Comparison of ENCODE assay signal across 26 cellular contexts in genomic region chr4:38049545-38050170, GRCh38.
DNase-seq lines count a peak whose midpoint lies in the region; ATAC-seq and TF ChIP-seq lines count a peak whose summit lies in the region.
"Had no signal": no experiment of that assay in that cellular context is flagged by ENCODE, and none has a peak within 500 bp of the region (broad histone marks: within the 10 kb centered on the region; RNA-seq: fewer than 3 reads in every experiment).

No MANE protein-coding gene starts in this region.

- H3K36me3 ChIP-seq in BLaER1 (peaks cover 81% of the 10 kb centered on the region), rectal smooth muscle tissue (ENCODE audit: control insufficient read depth, insufficient read depth, low read length) (peaks cover 4% of the 10 kb centered on the region), brain microvascular endothelial cell (replicated peaks) (peaks cover 14% of the 10 kb centered on the region)

- in situ Hi-C loops in brain microvascular endothelial cell (cut with HindIII; ENCODE audit: low pct_ligation_motif_present, low sequenced_read_pairs), result loop anchor here (25.0 kb wide), 2 partner anchors 113 to 263 kb away; no protein-coding TSS in a partner anchor

- H3K4me3 ChIP-seq in BLaER1 (no peak overlapping the region), rectal smooth muscle tissue (ENCODE audit: low read length) (no peak overlapping the region), brain microvascular endothelial cell (ENCODE audit: low read depth, low read length) (no peak overlapping the region)
- H3K4me3 ChIP-seq: tibial artery had no signal

- H3K27ac ChIP-seq in BLaER1 (no peak overlapping the region), RWPE1 (no peak overlapping the region), foreskin keratinocyte (no peak overlapping the region), rectal smooth muscle tissue (ENCODE audit: low read depth, low read length) (peak overlapping the region; percentile 80), brain microvascular endothelial cell (no peak overlapping the region)
- H3K27ac ChIP-seq: C4-2B had no signal

- no peak overlapping the region for H3K27ac Mint-ChIP-seq in progenitor cell of endocrine pancreas
- H3K27ac Mint-ChIP-seq: activated B cell treated with CpG ODN at 0.5 μM for 24 hours; effector memory CD8-positive, alpha-beta T cell had no signal

- H3K4me3 Mint-ChIP-seq in progenitor cell of endocrine pancreas (ENCODE audit: low read depth), result no peak overlapping the region
- H3K4me3 Mint-ChIP-seq: activated B cell treated with CpG ODN at 0.5 μM for 24 hours; brain; effector memory CD8-positive, alpha-beta T cell; naive thymus-derived CD4-positive, alpha-beta T cell had no signal

- no peaks in the 10 kb centered on the region for H3K9me3 Mint-ChIP-seq in progenitor cell of endocrine pancreas (ENCODE audit: low read depth)
- H3K9me3 Mint-ChIP-seq: activated B cell treated with CpG ODN at 0.5 μM for 24 hours; brain; effector memory CD8-positive, alpha-beta T cell; naive thymus-derived CD4-positive, alpha-beta T cell had no signal

- no peaks in the 10 kb centered on the region for H3K9me3 ChIP-seq in BLaER1
- H3K9me3 ChIP-seq: tibial artery had no signal

- DNase-seq in RWPE1 (ENCODE audit: low spot score), result peak; percentile 46
- peak; percentile 40 to 52 for DNase-seq in foreskin keratinocyte
- no peak for DNase-seq in pons (ENCODE audit: low spot score)
- DNase-seq in NCI-H2081 (lab: John Stamatoyannopoulos, UW), result no peak
- DNase-seq in brain microvascular endothelial cell, result no peak
- DNase-seq in progenitor cell of endocrine pancreas (ENCODE audit: low spot score, unreplicated experiment), result no peak
- DNase-seq: activated B cell treated with CpG ODN at 0.5 μM for 24 hours; activated CD4-positive, alpha-beta T cell treated with anti-CD3 and anti-CD28 coated beads, Interleukin-2, amount 50 U/mL, for 48 hours; activated CD8-positive, alpha-beta memory T cell treated with anti-CD3 and anti-CD28 coated beads, Interleukin-2, amount 50 U/mL, for 48 hours; activated gamma-delta T cell; effector memory CD8-positive, alpha-beta T cell; naive thymus-derived CD4-positive, alpha-beta T cell; NCI-H1048; NCI-H1930; NCI-H446 treated with DMSO at 0.1 percent for 48 hours; occipital lobe; stimulated activated CD4-positive, alpha-beta T cell treated with anti-CD3 and anti-CD28 coated beads, Interleukin-12 subunit alpha, Interleukin-12 subunit beta, amount 100 ng/mL, for 4 hours; stimulated activated CD4-positive, alpha-beta T cell treated with anti-CD3 and anti-CD28 coated beads, Interleukin-4, amount 100 ng/mL, for 24 hours; stimulated activated naive CD4-positive, alpha-beta T cell treated with Interleukin-2 at 50 U/mL for 16 hours; T-helper 9 cell; tibial artery had no signal

- no peaks in the 10 kb centered on the region for H3K27me3 Mint-ChIP-seq in progenitor cell of endocrine pancreas
- H3K27me3 Mint-ChIP-seq: activated B cell treated with CpG ODN at 0.5 μM for 24 hours; brain; effector memory CD8-positive, alpha-beta T cell; naive thymus-derived CD4-positive, alpha-beta T cell had no signal

- H3K4me1 Mint-ChIP-seq in progenitor cell of endocrine pancreas (ENCODE audit: low read depth), result no peaks in the 10 kb centered on the region
- H3K4me1 Mint-ChIP-seq: activated B cell treated with CpG ODN at 0.5 μM for 24 hours; brain; naive thymus-derived CD4-positive, alpha-beta T cell had no signal

- ATAC-seq in foreskin keratinocyte, result peak; percentile 56
- ATAC-seq: effector memory CD8-positive, alpha-beta T cell; HCT116; naive thymus-derived CD4-positive, alpha-beta T cell had no signal

- H3K4me2 ChIP-seq in BLaER1, result peak overlapping the region; percentile 25; the same call in 1 of the 2 replicates

- CTCF ChIA-PET in RWPE1 (lab: Yijun Ruan, JAX), result interaction anchor here (0.6 to 0.7 kb wide), 2 partner anchors 130 to 624 kb away, joined by 3 to 5 read pairs; no protein-coding TSS in a partner anchor

- peaks cover 9% of the 10 kb centered on the region for H3K4me1 ChIP-seq in BLaER1
- no peaks in the 10 kb centered on the region for H3K4me1 ChIP-seq in foreskin keratinocyte
- peaks cover 18% of the 10 kb centered on the region for H3K4me1 ChIP-seq in rectal smooth muscle tissue (ENCODE audit: control insufficient read depth, insufficient read depth, low read length)

- H4K20me1 ChIP-seq in BLaER1, result no peaks in the 10 kb centered on the region

- peaks cover 14% of the 10 kb centered on the region for H3K36me3 Mint-ChIP-seq in progenitor cell of endocrine pancreas (ENCODE audit: insufficient read depth)

- TF ChIP-seq CTCF in RWPE1 (conservative IDR thresholded peaks at IDR 0.05; ENCODE audit: low read depth) (no peak), foreskin keratinocyte (conservative IDR thresholded peaks at IDR 0.05) (no peak), brain microvascular endothelial cell (IDR thresholded peaks at IDR 0.05; ENCODE audit: low read depth, low read length, missing control alignments) (no peak), progenitor cell of endocrine pancreas (IDR thresholded peaks at IDR 0.05; ENCODE audit: unreplicated experiment) (no peak)

- H3K9ac ChIP-seq in BLaER1, result no peak overlapping the region
- H3K9ac ChIP-seq in rectal smooth muscle tissue (ENCODE audit: low read length), result no peak overlapping the region

- H3K27me3 ChIP-seq in BLaER1 (no peaks in the 10 kb centered on the region), foreskin keratinocyte (no peaks in the 10 kb centered on the region), rectal smooth muscle tissue (ENCODE audit: control insufficient read depth, insufficient read depth, low read length) (no peaks in the 10 kb centered on the region), brain microvascular endothelial cell (replicated peaks) (no peaks in the 10 kb centered on the region)
- H3K27me3 ChIP-seq: tibial artery had no signal

- POLR2A ChIA-PET in RWPE1 (lab: Yijun Ruan, JAX; ENCODE audit: low non-redundant PET), result interaction anchor here (0.5 to 0.7 kb wide), 2 partner anchors 84 to 1112 kb away, joined by 3 to 4 read pairs; no protein-coding TSS in a partner anchor

Comparison
In these comparisons a context has a peak if more than half of its experiments do, and no peak if none do; other contexts are left out.
1. DNase-seq: peak in RWPE1 (single experiment) and foreskin keratinocyte (2 of 2); none in pons (single experiment), NCI-H2081 (0 of 2), brain microvascular endothelial cell (single experiment) and progenitor cell of endocrine pancreas (single experiment).